Comparison of ENCODE assay signal across 7 cellular contexts in genomic region chr21:39680216-39680615, GRCh38.
"Had no signal": no experiment of that assay in that cellular context is flagged by ENCODE, and none has a peak within 500 bp of the region (broad histone marks: within the 10 kb centered on the region; RNA-seq: fewer than 3 reads in every experiment).

No MANE protein-coding gene starts in this region.

- DNase-seq: IMR-90, KBM-7, KG1 had no signal

- ATAC-seq: HepG2, K562 had no signal

- H3K4me1 Mint-ChIP-seq: IgD-negative memory B cell had no signal

- H3K27me3 Mint-ChIP-seq: IgD-negative memory B cell had no signal

- H3K27ac ChIP-seq: HL-60 had no signal

- H3K36me3 Mint-ChIP-seq: IgD-negative memory B cell had no signal

- H3K4me3 ChIP-seq: K562 had no signal

- H3K27ac Mint-ChIP-seq: IgD-negative memory B cell had no signal

- H3K4me3 Mint-ChIP-seq: IgD-negative memory B cell had no signal
